In genomic region chr1:246012271-246012854, GRCh38 we compare ENCODE assay signal across 9 cellular contexts.
DNase-seq lines count a peak whose midpoint lies in the region; ATAC-seq and TF ChIP-seq lines count a peak whose summit lies in the region.
"Had no signal": no experiment of that assay in that cellular context is flagged by ENCODE, and none has a peak within 500 bp of the region (broad histone marks: within the 10 kb centered on the region; RNA-seq: fewer than 3 reads in every experiment).

No MANE protein-coding gene starts in this region.

- WGBS in right lobe of liver (ENCODE audit: insufficient coverage, low coverage, low lambda C conversion rate, missing lambda C conversion rate), result 15% methylated on average over 7 of the region's 7 CpGs

- no peak for ATAC-seq in CD4-positive, CD25-positive, alpha-beta regulatory T cell (ENCODE audit: low read depth in 2 of 2)
- ATAC-seq in GM21576 (IDR thresholded peaks at IDR 0.05; ENCODE audit: unreplicated experiment) (peak; percentile 49), right lobe of liver (peak; percentile 60 to 85 (median 76)), GM19328 (IDR thresholded peaks at IDR 0.05; ENCODE audit: unreplicated experiment) (no peak)

- no peaks in the 10 kb centered on the region for H3K9me3 ChIP-seq in CD4-positive, CD25-positive, alpha-beta regulatory T cell (ENCODE audit: control insufficient read depth in 2 of 2, low read length in 2 of 2)
- H3K9me3 ChIP-seq in right lobe of liver, result no peaks in the 10 kb centered on the region

- H3K27ac Mint-ChIP-seq in CD4-positive, CD25-positive, alpha-beta regulatory T cell, result peak overlapping the region in 1 of 3 donors; percentile 16

- no peak overlapping the region for H3K27ac ChIP-seq in CD4-positive, CD25-positive, alpha-beta regulatory T cell (ENCODE audit: insufficient read depth, low read length, poor library complexity, severe bottlenecking)
- H3K27ac ChIP-seq in brain microvascular endothelial cell (no peak overlapping the region), right lobe of liver (no peak overlapping the region)
- H3K27ac ChIP-seq: epithelial cell of prostate had no signal

- intact Hi-C loops in right lobe of liver (cut with DNase I), result no loop called here

- DNase-seq in CD4-positive, CD25-positive, alpha-beta regulatory T cell, result peak in 2 of 3 donors; percentile 38 to 54
- peak; percentile 40 for DNase-seq in NCI-H460 (ENCODE audit: extremely low read depth, low read depth)
- no peak for DNase-seq in brain microvascular endothelial cell
- DNase-seq in right lobe of liver, result no peak
- DNase-seq in activated CD8-positive, alpha-beta memory T cell treated with anti-CD3 and anti-CD28 coated beads, Interleukin-2, amount 50 U/mL, for 48 hours, result no peak
- DNase-seq in UCSD-AML1 (lab: John Stamatoyannopoulos, UW; ENCODE audit: unreplicated experiment), result no peak

- no peaks in the 10 kb centered on the region for H3K9me3 Mint-ChIP-seq in CD4-positive, CD25-positive, alpha-beta regulatory T cell

- no peaks in the 10 kb centered on the region for H3K36me3 Mint-ChIP-seq in CD4-positive, CD25-positive, alpha-beta regulatory T cell

- H3K4me1 Mint-ChIP-seq in CD4-positive, CD25-positive, alpha-beta regulatory T cell, result peaks cover 0 to 7% (median 4%) of the 10 kb centered on the region in 4 donors

- no peak overlapping the region for H3K4me3 Mint-ChIP-seq in CD4-positive, CD25-positive, alpha-beta regulatory T cell

- TF ChIP-seq CTCF in brain microvascular endothelial cell (IDR thresholded peaks at IDR 0.05; ENCODE audit: low read depth, low read length, missing control alignments) (peak; percentile 69), right lobe of liver (IDR thresholded peaks at IDR 0.05) (peak; percentile 56 to 73 (median 62))

- no peaks in the 10 kb centered on the region for H3K27me3 Mint-ChIP-seq in CD4-positive, CD25-positive, alpha-beta regulatory T cell

- TF ChIP-seq POLR2A in right lobe of liver (IDR thresholded peaks at IDR 0.05), result no peak

- H3K4me3 ChIP-seq in CD4-positive, CD25-positive, alpha-beta regulatory T cell (ENCODE audit: low read depth, low read length), result no peak overlapping the region
- H3K4me3 ChIP-seq in brain microvascular endothelial cell (ENCODE audit: low read depth, low read length), result no peak overlapping the region
- H3K4me3 ChIP-seq in right lobe of liver, result no peak overlapping the region

- no peaks in the 10 kb centered on the region for H3K27me3 ChIP-seq in CD4-positive, CD25-positive, alpha-beta regulatory T cell (ENCODE audit: control insufficient read depth, insufficient read depth, low read length)
- H3K27me3 ChIP-seq in brain microvascular endothelial cell (replicated peaks), result no peaks in the 10 kb centered on the region
- no peaks in the 10 kb centered on the region for H3K27me3 ChIP-seq in right lobe of liver

- in situ Hi-C loops in brain microvascular endothelial cell (cut with HindIII; ENCODE audit: low pct_ligation_motif_present, low sequenced_read_pairs), result no loop called here

- no peaks in the 10 kb centered on the region for H3K36me3 ChIP-seq in CD4-positive, CD25-positive, alpha-beta regulatory T cell (ENCODE audit: control insufficient read depth, insufficient read depth, low read length)
- H3K36me3 ChIP-seq in brain microvascular endothelial cell (replicated peaks) (no peaks in the 10 kb centered on the region), right lobe of liver (no peaks in the 10 kb centered on the region)

- no peaks in the 10 kb centered on the region for H3K4me1 ChIP-seq in CD4-positive, CD25-positive, alpha-beta regulatory T cell (ENCODE audit: control insufficient read depth, insufficient read depth, low read length, poor library complexity, severe bottlenecking)
- H3K4me1 ChIP-seq in right lobe of liver, result no peaks in the 10 kb centered on the region

Comparison
In these comparisons a context has a peak if more than half of its experiments do, and no peak if none do; other contexts are left out.
1. ATAC-seq: peak in GM21576 (single experiment) and right lobe of liver (4 of 4); none in CD4-positive, CD25-positive, alpha-beta regulatory T cell (0 of 2) and GM19328 (single experiment).
2. DNase-seq: peak in CD4-positive, CD25-positive, alpha-beta regulatory T cell (2 of 3) and NCI-H460 (single experiment); none in brain microvascular endothelial cell (single experiment), right lobe of liver (0 of 3), activated CD8-positive, alpha-beta memory T cell treated with anti-CD3 and anti-CD28 coated beads, Interleukin-2, amount 50 U/mL, for 48 hours (single experiment) and UCSD-AML1 (single experiment).